In the genomic region with DNA sequence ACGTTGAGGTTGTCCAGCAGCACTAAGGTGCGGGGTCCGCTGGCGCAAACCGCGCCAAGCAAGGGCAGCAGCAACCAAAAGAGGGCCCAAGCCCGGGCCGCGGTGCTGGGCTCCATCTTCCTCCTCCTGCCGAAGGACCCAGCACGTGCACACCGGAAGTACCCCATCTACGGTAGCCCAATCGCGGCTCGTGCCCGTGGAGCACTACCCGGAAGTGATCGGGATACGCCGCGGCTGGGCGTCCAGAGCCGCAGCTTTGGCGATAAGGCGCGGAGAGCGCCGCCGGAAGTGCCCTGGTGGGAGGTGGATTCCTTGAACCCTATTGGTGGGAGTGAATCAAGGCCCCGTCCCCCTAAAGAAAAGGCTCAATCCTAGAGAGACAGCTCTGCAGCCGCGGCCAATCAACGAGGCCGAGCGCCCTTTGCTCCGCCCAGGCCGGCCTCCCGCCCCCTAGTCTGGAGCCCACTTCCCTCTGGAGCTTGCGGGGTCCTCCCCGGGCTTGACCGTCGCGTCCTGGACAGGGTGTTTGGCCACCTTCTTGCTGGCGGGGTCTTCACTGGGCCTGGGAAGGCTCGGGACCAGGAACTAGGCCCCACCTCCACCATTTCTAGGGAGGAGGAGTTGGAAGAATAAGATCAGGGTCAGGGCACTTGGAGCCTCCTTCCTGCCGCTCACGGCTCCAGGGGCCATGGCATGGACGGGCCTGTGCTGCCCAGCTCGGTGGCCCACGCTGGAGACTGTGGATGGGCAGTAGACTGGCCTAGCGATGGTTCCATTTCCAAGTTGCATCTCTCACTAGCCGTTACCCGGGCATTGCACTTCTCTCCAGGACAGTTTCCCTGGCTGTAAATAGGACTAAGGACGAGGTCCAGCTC, we compare ENCODE assay signal across 8 cellular contexts. TPM values are rescaled to one million over a fixed set of nuclear protein-coding genes. Genes with fewer than 3 reads are reported as not detected.
DNase-seq lines count a peak whose midpoint lies in the region; TF ChIP-seq lines count a peak whose summit lies in the region.

DDOST (minus strand) TSS at position 135 of the 875 bp plus-strand sequence; CDS start at position 116, 19 bp downstream.

- no peaks in the 10 kb centered on the region for H3F3A ChIP-seq in SK-N-SH (replicated peaks; ENCODE audit: insufficient read depth)

- no peak for TF ChIP-seq EP300 in SK-N-SH (IDR thresholded peaks at IDR 0.05; ENCODE audit: borderline replicate concordance in 1 of 2, low read depth in 1 of 2, low read length in 1 of 2)

- H3K9me3 ChIP-seq in SK-N-SH (no peaks in the 10 kb centered on the region), testis (no peaks in the 10 kb centered on the region)

- H3K4me1 ChIP-seq in SK-N-SH (ENCODE audit: control insufficient read depth in 1 of 2, insufficient read depth in 2 of 2, low read depth in 1 of 2, low read length in 1 of 2) (peaks cover 9 to 14% of the 10 kb centered on the region in 2 experiments), testis (peaks cover 15% of the 10 kb centered on the region)

- peaks cover 48% of the 10 kb centered on the region for H3K79me2 ChIP-seq in SK-N-SH (ENCODE audit: insufficient read depth)

- peak within 1 kb of the TSS; percentile 80 for H3K9ac ChIP-seq in SK-N-SH

- H3K27me3 ChIP-seq in GM06990 (replicated peaks; ENCODE audit: control insufficient read depth, insufficient read depth, low read length) (no peaks in the 10 kb centered on the region), SK-N-SH (ENCODE audit: insufficient read depth) (no peaks in the 10 kb centered on the region), testis (no peaks in the 10 kb centered on the region)

- H3K9me2 ChIP-seq in SK-N-SH, result no peaks in the 10 kb centered on the region

- H3K4me3 ChIP-seq in GM06990 (replicated peaks; ENCODE audit: low read depth, low read length), result peak within 1 kb of the TSS; percentile 99
- H3K4me3 ChIP-seq in NB4 (ENCODE audit: low read depth, low read length), result peak within 1 kb of the TSS; percentile 86
- H3K4me3 ChIP-seq in SK-N-SH (ENCODE audit: low read depth in 2 of 2, low read length in 1 of 2), result peak within 1 kb of the TSS; percentile 89 to 99
- H3K4me3 ChIP-seq in testis, result peak within 1 kb of the TSS; percentile 64 to 91

- peaks cover 31% of the 10 kb centered on the region for H3K4me1 Mint-ChIP-seq in HFFc6 (ENCODE audit: low read depth)
- H3K4me1 Mint-ChIP-seq in activated naive CD4-positive, alpha-beta T cell treated with anti-CD3 and anti-CD28 coated beads, Interleukin-2, amount 50 U/mL, for 24 hours, result peaks cover 44% of the 10 kb centered on the region

- H2AFZ ChIP-seq in SK-N-SH (ENCODE audit: low read depth), result peak within 1 kb of the TSS; percentile 92

- H3K27me3 Mint-ChIP-seq in HFFc6 (ENCODE audit: insufficient read depth), result peaks cover 2% of the 10 kb centered on the region; the same call in 1 of the 2 replicates
- H3K27me3 Mint-ChIP-seq in activated naive CD4-positive, alpha-beta T cell treated with anti-CD3 and anti-CD28 coated beads, Interleukin-2, amount 50 U/mL, for 24 hours, result no peaks in the 10 kb centered on the region

- peak within 1 kb of the TSS; percentile 94 for H3K4me3 Mint-ChIP-seq in HFFc6
- H3K4me3 Mint-ChIP-seq in activated naive CD4-positive, alpha-beta T cell treated with anti-CD3 and anti-CD28 coated beads, Interleukin-2, amount 50 U/mL, for 24 hours, result peak within 1 kb of the TSS; percentile 96

- peak; percentile 48 for TF ChIP-seq CTCF in GM06990 (IDR thresholded peaks at IDR 0.05; ENCODE audit: insufficient read depth, low read length, poor library complexity, severe bottlenecking)
- TF ChIP-seq CTCF in HFFc6 (IDR thresholded peaks at IDR 0.05), result peak; percentile 69; the same call in 1 of the 2 replicates
- TF ChIP-seq CTCF in NB4 (IDR thresholded peaks at IDR 0.05; ENCODE audit: low read depth, low read length), result peak; percentile 20
- TF ChIP-seq CTCF in SK-N-SH (IDR thresholded peaks at IDR 0.05), result peak; percentile 49
- TF ChIP-seq CTCF in testis (IDR thresholded peaks at IDR 0.05), result peak; percentile 17 to 45 (median 36)

- DNase-seq in GM06990 (ENCODE audit: extremely low read depth, insufficient read length), result peak; percentile 98
- DNase-seq in HFFc6, result peak; percentile 96
- peak; percentile 98 for DNase-seq in NB4 (ENCODE audit: low read depth)
- DNase-seq in SK-N-SH, result peak; percentile 98
- DNase-seq in globus pallidus (ENCODE audit: low spot score), result peak; percentile 98
- DNase-seq in occipital lobe (lab: John Stamatoyannopoulos, UW), result peak; percentile 98
- peak; percentile 97 for DNase-seq in testis

- no peaks in the 10 kb centered on the region for H3K9me3 Mint-ChIP-seq in HFFc6
- H3K9me3 Mint-ChIP-seq in activated naive CD4-positive, alpha-beta T cell treated with anti-CD3 and anti-CD28 coated beads, Interleukin-2, amount 50 U/mL, for 24 hours, result no peaks in the 10 kb centered on the region

- H3K27ac ChIP-seq in SK-N-SH (ENCODE audit: low read depth in 2 of 2, low read length in 1 of 2) (peak within 1 kb of the TSS; percentile 62 to 92), testis (peak within 1 kb of the TSS; percentile 74 to 89)

- POLR2A ChIA-PET in SK-N-SH (lab: Yijun Ruan, JAX), result interaction anchor here (0.5 to 1.6 kb wide), 12 partner anchors 10 to 1162 kb away, joined by 3 to 4 read pairs (median 4); partner anchors contain the start of genes FAM43B, MUL1 and RNF186

- WGBS in SK-N-SH (ENCODE audit: low lambda C conversion rate), result 1% methylated on average over 23 of the region's 55 CpGs
- WGBS in testis, 2 donors, result 0 to 1% methylated on average over 20 to 45 of the region's 55 CpGs

- H3K36me3 ChIP-seq in GM06990 (ENCODE audit: control insufficient read depth, insufficient read depth, low read length) (peaks cover 8% of the 10 kb centered on the region), SK-N-SH (replicated peaks in 1 of 2; ENCODE audit: control insufficient read depth in 1 of 2, insufficient read depth in 2 of 2, low read length in 1 of 2) (peaks cover 26 to 29% of the 10 kb centered on the region in 2 experiments), testis (ENCODE audit: low read depth, missing control alignments) (no peaks in the 10 kb centered on the region)

- H4K20me1 ChIP-seq in SK-N-SH (ENCODE audit: insufficient read depth), result no peaks in the 10 kb centered on the region; the same call in 1 of the 2 replicates

- intact Hi-C loops in testis (cut with DNase I; ENCODE audit: low total_unique reads), result no loop called here

- peak within 1 kb of the TSS; percentile 83 for H3K27ac Mint-ChIP-seq in HFFc6
- H3K27ac Mint-ChIP-seq in activated naive CD4-positive, alpha-beta T cell treated with anti-CD3 and anti-CD28 coated beads, Interleukin-2, amount 50 U/mL, for 24 hours, result peak within 1 kb of the TSS; percentile 98

- H3K36me3 Mint-ChIP-seq in HFFc6 (ENCODE audit: low read depth), result peaks cover 30% of the 10 kb centered on the region; the same call in 1 of the 2 replicates
- peaks cover 3% of the 10 kb centered on the region for H3K36me3 Mint-ChIP-seq in activated naive CD4-positive, alpha-beta T cell treated with anti-CD3 and anti-CD28 coated beads, Interleukin-2, amount 50 U/mL, for 24 hours

- no peak for TF ChIP-seq RAD21 in SK-N-SH (IDR thresholded peaks at IDR 0.05; ENCODE audit: low read length)

- CTCF ChIA-PET in SK-N-SH (lab: Yijun Ruan, JAX), result interaction anchor here (0.6 to 3.2 kb wide), 9 partner anchors 11 to 534 kb away, joined by 3 to 12 read pairs (median 3); partner anchors contain the start of gene PINK1

- peak within 1 kb of the TSS; percentile 94 for H3K4me2 ChIP-seq in SK-N-SH

- peak; percentile 62 for TF ChIP-seq POLR2A in NB4 (IDR thresholded peaks at IDR 0.05; ENCODE audit: extremely low read depth, insufficient read length)
- TF ChIP-seq POLR2A in testis (IDR thresholded peaks at IDR 0.05), result no peak

TF ChIP-seq in SK-N-SH, 30 proteins besides CTCF, POLR2A, EP300 and RAD21 (continues in another document):
- TF ChIP-seq MXI1 (IDR thresholded peaks at IDR 0.05; ENCODE audit: low read depth, low read length) (peak; percentile 80), POLR2AphosphoS5 (IDR thresholded peaks at IDR 0.05; ENCODE audit: low read depth, low read length) (peak; percentile 91), TEAD4 (IDR thresholded peaks at IDR 0.05; ENCODE audit: borderline replicate concordance, insufficient read depth) (no peak), GATA2 (CRISPR knock-in tag; IDR thresholded peaks at IDR 0.05) (peak; percentile 66), YY1 (IDR thresholded peaks at IDR 0.05; ENCODE audit: low read depth) (peak; percentile 76)
- TF ChIP-seq, protein P1, sequence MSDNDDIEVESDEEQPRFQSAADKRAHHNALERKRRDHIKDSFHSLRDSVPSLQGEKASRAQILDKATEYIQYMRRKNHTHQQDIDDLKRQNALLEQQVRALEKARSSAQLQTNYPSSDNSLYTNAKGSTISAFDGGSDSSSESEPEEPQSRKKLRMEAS (IDR thresholded peaks at IDR 0.05; ENCODE audit: low read depth), result peak; percentile 79
- TF ChIP-seq, protein P2, sequence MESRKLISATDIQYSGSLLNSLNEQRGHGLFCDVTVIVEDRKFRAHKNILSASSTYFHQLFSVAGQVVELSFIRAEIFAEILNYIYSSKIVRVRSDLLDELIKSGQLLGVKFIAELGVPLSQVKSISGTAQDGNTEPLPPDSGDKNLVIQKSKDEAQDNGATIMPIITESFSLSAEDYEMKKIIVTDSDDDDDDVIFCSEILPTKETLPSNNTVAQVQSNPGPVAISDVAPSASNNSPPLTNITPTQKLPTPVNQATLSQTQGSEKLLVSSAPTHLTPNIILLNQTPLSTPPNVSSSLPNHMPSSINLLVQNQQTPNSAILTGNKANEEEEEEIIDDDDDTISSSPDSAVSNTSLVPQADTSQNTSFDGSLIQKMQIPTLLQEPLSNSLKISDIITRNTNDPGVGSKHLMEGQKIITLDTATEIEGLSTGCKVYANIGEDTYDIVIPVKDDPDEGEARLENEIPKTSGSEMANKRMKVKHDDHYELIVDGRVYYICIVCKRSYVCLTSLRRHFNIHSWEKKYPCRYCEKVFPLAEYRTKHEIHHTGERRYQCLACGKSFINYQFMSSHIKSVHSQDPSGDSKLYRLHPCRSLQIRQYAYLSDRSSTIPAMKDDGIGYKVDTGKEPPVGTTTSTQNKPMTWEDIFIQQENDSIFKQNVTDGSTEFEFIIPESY (IDR thresholded peaks at IDR 0.05; ENCODE audit: borderline replicate concordance, low read depth), result no peak

RNA-seq across cellular contexts. Expression of gene DDOST, which starts in this region (rescaled TPM):
- 100 to 1,000 TPM; 266 to 291 (median 281) TPM for total RNA-seq in HFFc6 (2021; fragmentation: NEBNext Ultra II Directional; extraction: Animal tissue kit (Norgen Biotek cat#: 25700))
- 602 and 763 TPM in 2 replicates for polyA plus RNA-seq in SK-N-SH (2012; rRNA removed)
- 495 and 668 TPM in 2 replicates for polyA plus RNA-seq in SK-N-SH (2012; cell fraction: cytosol; rRNA removed)
- polyA plus RNA-seq in SK-N-SH (2012; cell fraction: nucleus; rRNA removed), result 125 and 238 TPM in 2 replicates
- 90.0 TPM for total RNA-seq in occipital lobe
- 100 to 1,000 TPM; 207 to 275 TPM for total RNA-seq in testis
- 237 TPM for polyA plus RNA-seq in testis (ENCODE audit: insufficient read depth, low read depth, low replicate concordance)

Comparison
In these comparisons a context has a peak if more than half of its experiments do, and no peak if none do; other contexts are left out.
1. Peak in every context shown above with its lines: DNase-seq, H3K4me3 ChIP-seq and H3K27ac ChIP-seq.